In the genomic region with DNA sequence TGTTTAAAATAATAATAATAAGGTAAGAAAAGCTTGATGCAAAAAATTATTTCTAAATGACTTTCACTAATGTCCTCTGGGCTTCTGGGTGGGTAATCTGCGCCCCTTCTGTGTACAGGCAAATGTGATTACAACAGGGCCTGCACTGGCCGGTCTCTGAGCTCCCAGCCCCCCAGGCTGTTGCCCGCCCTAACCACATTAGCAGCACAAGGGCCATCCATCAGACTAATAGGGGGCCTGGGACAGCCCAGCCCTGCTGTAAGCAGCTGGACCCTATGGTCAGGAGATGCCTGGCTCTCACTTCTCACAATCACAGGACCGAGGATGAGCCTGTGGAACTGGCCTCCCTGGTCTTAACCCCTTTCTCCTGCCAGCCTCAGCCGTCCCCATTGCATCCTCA, we compare ENCODE assay signal across 25 cellular contexts.
DNase-seq lines count a peak whose midpoint lies in the region; ATAC-seq and TF ChIP-seq lines count a peak whose summit lies in the region.
"Had no signal": no experiment of that assay in that cellular context is flagged by ENCODE, and none has a peak within 500 bp of the region (broad histone marks: within the 10 kb centered on the region; RNA-seq: fewer than 3 reads in every experiment).

No MANE protein-coding gene starts in this region.

- DNase-seq in NCI-H2227 (lab: John Stamatoyannopoulos, UW; ENCODE audit: unreplicated experiment) (peak; percentile 24), NCI-H82 treated with DMSO at 0.1 percent for 48 hours (lab: John Stamatoyannopoulos, UW; ENCODE audit: unreplicated experiment) (peak; percentile 87), WERI-Rb-1 (peak; percentile 88), islet precursor cell (peak; percentile 61), HT-29 (ENCODE audit: low spot score) (no peak), KBM-7 (no peak)
- DNase-seq: CD8-positive, alpha-beta T cell; DMS79 treated with DMSO at 0.1 percent for 48 hours; H7; IMR-90; MM.1S; NCI-H1048; NCI-H1694; NCI-H2029 treated with DMSO at 0.1 percent for 48 hours; NCI-H226; NCI-H510A; NCI-H774; OCI-M1; Peyer's patch; SIG-M5; T-cell had no signal

- TF ChIP-seq CTCF in WERI-Rb-1 (IDR thresholded peaks at IDR 0.05; ENCODE audit: low read depth, low read length), result no peak

- no peak overlapping the region for H3K4me3 ChIP-seq in WERI-Rb-1 (ENCODE audit: low read depth, low read length)
- H3K4me3 ChIP-seq: Peyer's patch had no signal

- H3K27me3 ChIP-seq in WERI-Rb-1 (ENCODE audit: insufficient read depth, low read depth, severe bottlenecking), result no peaks in the 10 kb centered on the region
- H3K27me3 ChIP-seq: Peyer's patch had no signal

- in situ Hi-C loops in KBM-7 (cut with MboI; ENCODE audit: low pct_unique_long_range_greater_than_20kb, low sequenced_read_pairs), result no loop called here

- no peaks in the 10 kb centered on the region for H3K9me3 ChIP-seq in WERI-Rb-1 (ENCODE audit: severe bottlenecking)
- H3K9me3 ChIP-seq: Peyer's patch had no signal

- H3K27ac ChIP-seq in WERI-Rb-1, result peak overlapping the region; percentile 71
- H3K27ac ChIP-seq: C4-2B, KMS-11, Peyer's patch had no signal

- H3K36me3 ChIP-seq in WERI-Rb-1, result no peaks in the 10 kb centered on the region
- H3K36me3 ChIP-seq: Peyer's patch had no signal

- ATAC-seq in HG03097 (IDR thresholded peaks at IDR 0.05; ENCODE audit: low FRiP score, unreplicated experiment), result no peak
- no peak for ATAC-seq in GM21717 (IDR thresholded peaks at IDR 0.05; ENCODE audit: unreplicated experiment)
- ATAC-seq: CD8-positive, alpha-beta T cell; T-cell had no signal

Comparison
In these comparisons a context has a peak if more than half of its experiments do, and no peak if none do; other contexts are left out.
1. DNase-seq: peak in NCI-H2227 (single experiment), NCI-H82 treated with DMSO at 0.1 percent for 48 hours (single experiment), WERI-Rb-1 (single experiment) and islet precursor cell (single experiment); none in HT-29 (single experiment) and KBM-7 (single experiment).